20 cellular contexts compared by ENCODE assay signal in genomic region chr3:101878589-101878988, GRCh38. TPM values are rescaled to one million over a fixed set of nuclear protein-coding genes. Genes with fewer than 3 reads are reported as not detected.
A peak's percentile ranks its signal among the peaks of the same experiment; 100 is the strongest.
DNase-seq lines count a peak whose midpoint lies in the region; ATAC-seq and TF ChIP-seq lines count a peak whose summit lies in the region.
"Had no signal": no experiment of that assay in that cellular context is flagged by ENCODE, and none has a peak within 500 bp of the region (broad histone marks: within the 10 kb centered on the region; RNA-seq: fewer than 3 reads in every experiment).

No MANE protein-coding gene starts in this region.

- peak; percentile 79 for ATAC-seq in left lobe of liver
- no peak for ATAC-seq in heart left ventricle
- ATAC-seq: stimulated activated effector memory CD8-positive, alpha-beta T cell treated with anti-CD3 and anti-CD28 coated beads, Interleukin-12 subunit alpha, Interleukin-12 subunit beta, amount 100 ng/mL, for 72 hours had no signal

- no peak overlapping the region for H3K4me3 ChIP-seq in heart left ventricle
- H3K4me3 ChIP-seq: adrenal gland, dorsolateral prefrontal cortex had no signal

- H3K9me3 ChIP-seq in heart left ventricle: no peaks in the 10 kb centered on the region
- H3K9me3 ChIP-seq: adrenal gland, BE2C had no signal

- peaks cover 0 to 15% (median 0%) of the 10 kb centered on the region in 12 donors for H3K4me1 ChIP-seq in heart left ventricle
- H3K4me1 ChIP-seq: adrenal gland, BE2C had no signal

- H3K36me3 ChIP-seq in heart left ventricle: no peaks in the 10 kb centered on the region
- H3K36me3 ChIP-seq: adrenal gland, BE2C had no signal

- TF ChIP-seq POLR2A in heart left ventricle (IDR thresholded peaks at IDR 0.05): no peak

- peak; percentile 28 for DNase-seq in DMS153 treated with DMSO at 0.1 percent for 48 hours (lab: John Stamatoyannopoulos, UW; ENCODE audit: unreplicated experiment)
- DNase-seq in NCI-H2196 (lab: John Stamatoyannopoulos, UW; ENCODE audit: unreplicated experiment): peak; percentile 80
- peak; percentile 70 for DNase-seq in left lobe of liver (ENCODE audit: low spot score)
- no peak for DNase-seq in NCI-H187 (lab: John Stamatoyannopoulos, UW)
- DNase-seq in midbrain (lab: John Stamatoyannopoulos, UW): no peak
- no peak for DNase-seq in NCI-H2171 (lab: John Stamatoyannopoulos, UW)
- DNase-seq in heart left ventricle: no peak
- DNase-seq: ACHN; activated CD4-positive, alpha-beta memory T cell treated with anti-CD3 and anti-CD28 coated beads, Interleukin-2, amount 10 ng/mL, durations not matched to agents 7 days and 5 days; activated naive CD4-positive, alpha-beta T cell treated with anti-CD3 and anti-CD28 coated beads, Interleukin-2, amount 10 ng/mL, durations not matched to agents 7 days and 5 days; adrenal gland; BE2C; dorsolateral prefrontal cortex; kidney glomerular epithelial cell; NCI-H2107; nephron progenitor cell; SIG-M5; trophoblast cell had no signal

- H3K27ac ChIP-seq in 22Rv1 (peak overlapping the region; percentile 56), heart left ventricle (no peak overlapping the region)
- H3K27ac ChIP-seq: adrenal gland, dorsolateral prefrontal cortex had no signal

- TF ChIP-seq CTCF in 22Rv1 (IDR thresholded peaks at IDR 0.05) (no peak), heart left ventricle (IDR thresholded peaks at IDR 0.05) (no peak)

- intact Hi-C loops in heart left ventricle (cut with DNase I): no loop called here

- H3K27me3 ChIP-seq in heart left ventricle: no peaks in the 10 kb centered on the region
- H3K27me3 ChIP-seq: adrenal gland, BE2C, dorsolateral prefrontal cortex had no signal

- WGBS in heart left ventricle, 4 donors: 87 to 99% (median 95%) methylated on average over 2 of the region's 2 CpGs

RNA-seq across cellular contexts. Expression of gene NFKBIZ, which starts 29.3 kb away (rescaled TPM):
- total RNA-seq in left lobe of liver: 29.7 TPM
- 10 to 100 TPM in 4 of 9 donors, 1 to 10 TPM in 5; 6.9 to 44.8 (median 10.0) TPM for total RNA-seq in heart left ventricle
- 1 to 10 TPM; 5.6 to 7.2 TPM for polyA plus RNA-seq in heart left ventricle

Comparison
In these comparisons a context has a peak if more than half of its experiments do, and no peak if none do; other contexts are left out.
1. DNase-seq: peak in DMS153 treated with DMSO at 0.1 percent for 48 hours (single experiment), NCI-H2196 (single experiment) and left lobe of liver (single experiment); none in NCI-H187 (0 of 2), midbrain (single experiment), NCI-H2171 (single experiment) and heart left ventricle (0 of 5).